Comparison of ENCODE assay signal across 25 cellular contexts in genomic region chr20:39935921-39936320, GRCh38.
DNase-seq lines count a peak whose midpoint lies in the region; ATAC-seq, FAIRE-seq and TF ChIP-seq lines count a peak whose summit lies in the region.
"Had no signal": no experiment of that assay in that cellular context is flagged by ENCODE, and none has a peak within 500 bp of the region (broad histone marks: within the 10 kb centered on the region; RNA-seq: fewer than 3 reads in every experiment).

No MANE protein-coding gene starts in this region.

- H3K79me2 ChIP-seq in GM23338 (replicated peaks; ENCODE audit: insufficient read depth): no peaks in the 10 kb centered on the region

- DNase-seq in AG08395 (ENCODE audit: low spot score) (peak; percentile 19), AG20443 (ENCODE audit: low spot score) (peak; percentile 49), adipocyte (ENCODE audit: low read depth) (peak; percentile 52), fibroblast of peridontal ligament (ENCODE audit: extremely low read depth) (peak; percentile 1), pancreas (no peak), hypothalamus (lab: John Stamatoyannopoulos, UW) (no peak), hippocampal formation (lab: John Stamatoyannopoulos, UW) (no peak), GM23338 (ENCODE audit: low spot score) (no peak)
- DNase-seq: ACHN; Calu3; CD8-positive, alpha-beta memory T cell; DMS153; KBM-7; NCI-H1092; NCI-H1436; NCI-H187 treated with DMSO at 0.1 percent for 48 hours; NCI-H2227 treated with DMSO at 0.1 percent for 48 hours; NCI-H510A treated with DMSO at 0.1 percent for 48 hours; NCI-H774; Peyer's patch had no signal

- no peak overlapping the region for H2AFZ ChIP-seq in GM23338

- H3K27ac ChIP-seq in pancreas: no peak overlapping the region
- H3K27ac ChIP-seq in GM23338 (ENCODE audit: low read depth): no peak overlapping the region
- H3K27ac ChIP-seq: C4-2B, Peyer's patch, SK-N-MC had no signal

- TF ChIP-seq CTCF in pancreas (IDR thresholded peaks at IDR 0.05) (no peak), GM23338 (conservative IDR thresholded peaks at IDR 0.05; ENCODE audit: low read depth in 2 of 2) (no peak)

- 37 to 51% methylated on average over 4 of the region's 4 CpGs for WGBS in pancreas, 2 donors

- no peak overlapping the region for H3K4me2 ChIP-seq in GM23338

- H3K36me3 Mint-ChIP-seq in GM23338 (ENCODE audit: low read depth): no peaks in the 10 kb centered on the region
- H3K36me3 Mint-ChIP-seq: CD8-positive, alpha-beta memory T cell had no signal

- H3K4me1 ChIP-seq in adipocyte (ENCODE audit: control insufficient read depth, insufficient read depth, low read length): peaks cover 16% of the 10 kb centered on the region
- no peaks in the 10 kb centered on the region for H3K4me1 ChIP-seq in pancreas
- H3K4me1 ChIP-seq in GM23338 (ENCODE audit: insufficient read depth): no peaks in the 10 kb centered on the region
- H3K4me1 ChIP-seq: Peyer's patch had no signal

- intact Hi-C loops in pancreas (cut with DNase I): no loop called here

- no peaks in the 10 kb centered on the region for H3K4me1 Mint-ChIP-seq in GM23338
- H3K4me1 Mint-ChIP-seq: CD8-positive, alpha-beta memory T cell had no signal

- H3K27me3 ChIP-seq in adipocyte (replicated peaks; ENCODE audit: control insufficient read depth, insufficient read depth, low read length): no peaks in the 10 kb centered on the region
- no peaks in the 10 kb centered on the region for H3K27me3 ChIP-seq in pancreas
- no peaks in the 10 kb centered on the region for H3K27me3 ChIP-seq in GM23338 (ENCODE audit: insufficient read depth)
- H3K27me3 ChIP-seq: Peyer's patch had no signal

- H3K9me2 ChIP-seq in GM23338 (ENCODE audit: insufficient read depth): no peaks in the 10 kb centered on the region; the same call in 1 of the 2 replicates

- no peak overlapping the region for H3K9ac ChIP-seq in adipocyte (ENCODE audit: low read length)

- H3K4me3 ChIP-seq in adipocyte (ENCODE audit: low read length): no peak overlapping the region
- H3K4me3 ChIP-seq in pancreas: no peak overlapping the region
- H3K4me3 ChIP-seq in GM23338: no peak overlapping the region
- H3K4me3 ChIP-seq: Peyer's patch, SK-N-MC had no signal

- H3K27me3 Mint-ChIP-seq in GM23338 (ENCODE audit: insufficient read depth, low read depth, poor library complexity): no peaks in the 10 kb centered on the region

- no peak overlapping the region for H3K4me3 Mint-ChIP-seq in GM23338
- H3K4me3 Mint-ChIP-seq: CD8-positive, alpha-beta memory T cell had no signal

- no peak for FAIRE-seq in pancreas (lab: Jason Lieb, UNC)
- FAIRE-seq: GM12891, H1 had no signal

- H3K9me3 Mint-ChIP-seq in GM23338: no peaks in the 10 kb centered on the region

- H3K36me3 ChIP-seq in adipocyte (ENCODE audit: control insufficient read depth, insufficient read depth, low read length, severe bottlenecking) (no peaks in the 10 kb centered on the region), pancreas (no peaks in the 10 kb centered on the region), GM23338 (ENCODE audit: insufficient read depth) (no peaks in the 10 kb centered on the region)
- H3K36me3 ChIP-seq: Peyer's patch had no signal

- H4K20me1 ChIP-seq in GM23338 (replicated peaks; ENCODE audit: insufficient read depth): no peaks in the 10 kb centered on the region

- no peak overlapping the region for H3K27ac Mint-ChIP-seq in GM23338
- H3K27ac Mint-ChIP-seq: CD8-positive, alpha-beta memory T cell had no signal

- no peaks in the 10 kb centered on the region for H3F3A ChIP-seq in GM23338 (replicated peaks; ENCODE audit: low read depth)

- H3K9me3 ChIP-seq in adipocyte (ENCODE audit: control insufficient read depth, low read length) (no peaks in the 10 kb centered on the region), pancreas (no peaks in the 10 kb centered on the region)
- H3K9me3 ChIP-seq: Peyer's patch had no signal

- ATAC-seq in pancreas: no peak
- ATAC-seq in GM23338: no peak
- ATAC-seq: HCT116 had no signal

TF ChIP-seq in GM23338, 12 proteins besides CTCF, POLR2A, EP300 and RAD21 (continues in another document):
- TF ChIP-seq STAT1 (IDR thresholded peaks at IDR 0.05; ENCODE audit: unreplicated experiment): no peak
- no peak for TF ChIP-seq EZH2phosphoT487 (IDR thresholded peaks at IDR 0.05; ENCODE audit: unreplicated experiment)
- no peak for TF ChIP-seq JUNB (IDR thresholded peaks at IDR 0.05; ENCODE audit: unreplicated experiment)
- no peak for TF ChIP-seq ZNF331 (CRISPR knock-in tag; IDR thresholded peaks at IDR 0.05; ENCODE audit: low read depth)
- TF ChIP-seq POLR2AphosphoS5 (IDR thresholded peaks at IDR 0.05; ENCODE audit: low read depth): no peak
- no peak for TF ChIP-seq NANOG (IDR thresholded peaks at IDR 0.05; ENCODE audit: borderline replicate concordance)
- TF ChIP-seq ZNF114 (CRISPR knock-in tag; IDR thresholded peaks at IDR 0.05): no peak
- no peak for TF ChIP-seq EZH2 (IDR thresholded peaks at IDR 0.05; ENCODE audit: low read depth, unreplicated experiment)
- TF ChIP-seq ZNF462 (CRISPR knock-in tag; IDR thresholded peaks at IDR 0.05): no peak
- no peak for TF ChIP-seq ETS1 (IDR thresholded peaks at IDR 0.05)
- TF ChIP-seq CREB1 (CRISPR knock-in tag; IDR thresholded peaks at IDR 0.05; ENCODE audit: low read depth): no peak

Comparison
In these comparisons a context has a peak if more than half of its experiments do, and no peak if none do; other contexts are left out.
1. DNase-seq: peak in AG08395 (single experiment), AG20443 (single experiment), adipocyte (single experiment) and fibroblast of peridontal ligament (single experiment); none in pancreas (0 of 6), hypothalamus (0 of 51), hippocampal formation (0 of 2) and GM23338 (single experiment).